ENCODE assay signal across 8 cellular contexts in the genomic region with DNA sequence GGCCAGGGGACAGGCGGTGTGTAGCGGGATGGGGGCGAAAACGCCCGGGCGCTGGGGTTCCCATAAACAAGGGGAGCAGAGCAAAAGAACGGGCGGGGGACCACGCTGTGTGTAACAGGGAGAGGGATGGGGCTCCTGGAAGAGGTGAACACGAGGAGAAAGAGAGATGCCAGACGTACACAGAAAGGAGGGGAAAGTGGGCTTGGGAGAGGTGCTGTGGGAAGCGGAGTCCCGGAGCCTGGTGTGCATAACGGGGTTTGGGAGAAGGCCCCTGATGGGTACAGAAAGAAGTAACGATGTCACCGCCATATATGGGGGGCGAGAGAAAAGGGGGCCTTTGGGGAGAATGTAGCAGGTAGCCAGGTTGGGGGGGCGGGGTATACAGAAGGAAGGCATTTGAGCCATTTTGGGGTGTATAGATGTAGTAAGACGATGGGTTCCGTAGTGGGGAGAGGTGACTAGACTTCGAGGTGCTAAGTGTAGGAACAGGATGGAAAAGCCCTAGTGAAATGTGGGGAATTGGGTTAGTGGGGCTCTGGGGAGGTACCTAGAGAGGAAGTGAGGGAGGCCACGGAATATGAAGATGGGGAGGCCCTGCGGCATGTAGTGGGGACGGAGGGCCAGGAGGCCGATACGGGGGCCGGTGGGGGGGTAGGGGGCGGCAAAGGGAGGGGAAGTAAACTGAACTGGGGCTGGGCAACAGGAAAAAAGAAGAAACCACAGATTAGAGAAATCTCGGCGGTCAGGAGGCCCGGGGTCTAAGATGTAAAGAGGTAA. TPM values are rescaled to one million over a fixed set of nuclear protein-coding genes. Genes with fewer than 3 reads are reported as not detected.
DNase-seq lines count a peak whose midpoint lies in the region; ATAC-seq, FAIRE-seq and TF ChIP-seq lines count a peak whose summit lies in the region.

No MANE protein-coding gene starts in this region.

- POLR2A ChIA-PET in activated CD4-positive, alpha-beta memory T cell treated with anti-CD3 and anti-CD28 coated beads, Interleukin-2, amount 10 ng/mL, durations not matched to agents 7 days and 5 days (lab: Charles Lee) = interaction anchor here (0.6 to 2.0 kb wide), 6 partner anchors 8 to 42 kb away, joined by 3 to 23 read pairs (median 7); a partner anchor contains a TSS

- H3K9me3 ChIP-seq in ES-I3 (ENCODE audit: control insufficient read depth, insufficient read depth, low read length) (no peaks in the 10 kb centered on the region), pancreas (no peaks in the 10 kb centered on the region)

- peak overlapping the region; percentile 63 to 86 (median 71) for H3K4me3 ChIP-seq in pancreas

- no peak for TF ChIP-seq RAD21 in Ishikawa (IDR thresholded peaks at IDR 0.05; ENCODE audit: low read depth)

- TF ChIP-seq CTCF in foreskin keratinocyte (conservative IDR thresholded peaks at IDR 0.05) (no peak), pancreas (IDR thresholded peaks at IDR 0.05) (no peak)

- intact Hi-C loops in pancreas (cut with DNase I) = no loop called here

- H3K9ac ChIP-seq in ES-I3 (ENCODE audit: low read depth, low read length) = peak overlapping the region; percentile 89

- peaks cover 66% of the 10 kb centered on the region for H3K4me1 Mint-ChIP-seq in activated CD4-positive, alpha-beta memory T cell treated with anti-CD3 and anti-CD28 coated beads, Interleukin-2, amount 10 ng/mL, durations not matched to agents 7 days and 5 days

- peak overlapping the region; percentile 85 for H3K27ac Mint-ChIP-seq in activated CD4-positive, alpha-beta memory T cell treated with anti-CD3 and anti-CD28 coated beads, Interleukin-2, amount 10 ng/mL, durations not matched to agents 7 days and 5 days

- peak; percentile 30 for DNase-seq in activated CD4-positive, alpha-beta memory T cell treated with anti-CD3 and anti-CD28 coated beads, Interleukin-2, amount 10 ng/mL, durations not matched to agents 7 days and 5 days
- DNase-seq in foreskin keratinocyte (no peak), pancreas (peak in 2 of 6 donors; percentile 17 to 18), NCI-H446 treated with DMSO at 0.1 percent for 48 hours (lab: John Stamatoyannopoulos, UW) (no peak), CD1c-positive myeloid dendritic cell (ENCODE audit: extremely low spot score) (no peak)

- H3K36me3 Mint-ChIP-seq in activated CD4-positive, alpha-beta memory T cell treated with anti-CD3 and anti-CD28 coated beads, Interleukin-2, amount 10 ng/mL, durations not matched to agents 7 days and 5 days (ENCODE audit: low read depth) = peaks cover 21% of the 10 kb centered on the region

- CTCF ChIA-PET in activated CD4-positive, alpha-beta memory T cell treated with anti-CD3 and anti-CD28 coated beads, Interleukin-2, amount 10 ng/mL, durations not matched to agents 7 days and 5 days (lab: Charles Lee) = interaction anchor here (0.7 to 3.1 kb wide), 5 partner anchors 9 to 16 kb away, joined by 3 to 14 read pairs (median 4); no protein-coding TSS in a partner anchor

- no peak for FAIRE-seq in pancreas (lab: Jason Lieb, UNC)

- 1 to 2% methylated on average over 31 of the region's 31 CpGs for WGBS in pancreas, 2 donors

- H3K27me3 ChIP-seq in foreskin keratinocyte (no peaks in the 10 kb centered on the region), pancreas (no peaks in the 10 kb centered on the region)

- H3K27me3 Mint-ChIP-seq in activated CD4-positive, alpha-beta memory T cell treated with anti-CD3 and anti-CD28 coated beads, Interleukin-2, amount 10 ng/mL, durations not matched to agents 7 days and 5 days = no peaks in the 10 kb centered on the region

- H3K4me1 ChIP-seq in ES-I3 (ENCODE audit: insufficient read depth, low read length) = no peaks in the 10 kb centered on the region; the same call in 1 of the 2 replicates
- H3K4me1 ChIP-seq in foreskin keratinocyte = no peaks in the 10 kb centered on the region
- H3K4me1 ChIP-seq in pancreas = peaks cover 7 to 13% (median 11%) of the 10 kb centered on the region in 3 donors

- H3K27ac ChIP-seq in foreskin keratinocyte (peak overlapping the region; percentile 93), pancreas (peak overlapping the region; percentile 64 to 89 (median 82))

- TF ChIP-seq EP300 in Ishikawa (IDR thresholded peaks at IDR 0.05; ENCODE audit: borderline replicate concordance) = no peak

- peak overlapping the region; percentile 86 for H3K4me3 Mint-ChIP-seq in activated CD4-positive, alpha-beta memory T cell treated with anti-CD3 and anti-CD28 coated beads, Interleukin-2, amount 10 ng/mL, durations not matched to agents 7 days and 5 days

- H3K36me3 ChIP-seq in ES-I3 (ENCODE audit: insufficient read depth, low read length) = peaks cover 9% of the 10 kb centered on the region
- no peaks in the 10 kb centered on the region for H3K36me3 ChIP-seq in pancreas

- ATAC-seq in foreskin keratinocyte (no peak), pancreas (peak in 3 of 4 donors; percentile 1 to 2 (median 2)), GM18909 (IDR thresholded peaks at IDR 0.05; ENCODE audit: poor library complexity, unreplicated experiment) (no peak)

- peaks cover 2% of the 10 kb centered on the region for H3K9me3 Mint-ChIP-seq in activated CD4-positive, alpha-beta memory T cell treated with anti-CD3 and anti-CD28 coated beads, Interleukin-2, amount 10 ng/mL, durations not matched to agents 7 days and 5 days

TF ChIP-seq in Ishikawa, 13 proteins besides CTCF, POLR2A, EP300 and RAD21:
- no peak for TF ChIP-seq EGR1 (IDR thresholded peaks at IDR 0.05)
- TF ChIP-seq, protein P1, sequence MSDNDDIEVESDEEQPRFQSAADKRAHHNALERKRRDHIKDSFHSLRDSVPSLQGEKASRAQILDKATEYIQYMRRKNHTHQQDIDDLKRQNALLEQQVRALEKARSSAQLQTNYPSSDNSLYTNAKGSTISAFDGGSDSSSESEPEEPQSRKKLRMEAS (IDR thresholded peaks at IDR 0.05) = peak; percentile 45
- no peak for TF ChIP-seq CEBPB (IDR thresholded peaks at IDR 0.05)
- no peak for TF ChIP-seq CREB1 (IDR thresholded peaks at IDR 0.05; ENCODE audit: low read depth)
- no peak; the same call in 1 of the 2 replicates for TF ChIP-seq TAF1 (IDR thresholded peaks at IDR 0.05; ENCODE audit: low read depth)

RNA-seq across cellular contexts. Expression of a gene that starts 0.8 kb away (rescaled TPM):
- 10 to 100 TPM; 35.7 to 39.7 TPM for total RNA-seq in activated CD4-positive, alpha-beta memory T cell treated with anti-CD3 and anti-CD28 coated beads, Interleukin-2, amount 10 ng/mL, durations not matched to agents 7 days and 5 days
- total RNA-seq in foreskin keratinocyte (9.8 and 11.2 TPM in 2 replicates), pancreas (10 to 100 TPM; 12.7 to 24.3 (median 17.6) TPM)
- polyA plus RNA-seq in foreskin keratinocyte (20.4 and 23.2 TPM in 2 replicates), pancreas (10 to 100 TPM; 35.0 to 40.5 TPM)

RNA-seq across cellular contexts. Expression of a gene that starts 1.9 kb away (rescaled TPM):
- 10 to 100 TPM; 26.6 to 30.1 TPM for total RNA-seq in activated CD4-positive, alpha-beta memory T cell treated with anti-CD3 and anti-CD28 coated beads, Interleukin-2, amount 10 ng/mL, durations not matched to agents 7 days and 5 days
- total RNA-seq in foreskin keratinocyte = 21.6 and 22.1 TPM in 2 replicates
- polyA plus RNA-seq in foreskin keratinocyte = 28.0 and 30.5 TPM in 2 replicates
- 10 to 100 TPM; 12.9 to 23.2 (median 16.9) TPM for total RNA-seq in pancreas
- polyA plus RNA-seq in pancreas = 10 to 100 TPM; 13.8 to 16.6 TPM

RNA-seq across cellular contexts. Expression of a gene that starts 6.4 kb away (rescaled TPM):
- 1 to 10 TPM; 3.7 to 3.8 TPM for total RNA-seq in activated CD4-positive, alpha-beta memory T cell treated with anti-CD3 and anti-CD28 coated beads, Interleukin-2, amount 10 ng/mL, durations not matched to agents 7 days and 5 days
- total RNA-seq in foreskin keratinocyte = 4.7 and 6.1 TPM in 2 replicates
- 7.9 and 9.3 TPM in 2 replicates for polyA plus RNA-seq in foreskin keratinocyte
- total RNA-seq in pancreas = 1 to 10 TPM; 3.2 to 6.2 (median 5.0) TPM
- polyA plus RNA-seq in pancreas = 10 to 100 TPM; 20.7 to 22.8 TPM

RNA-seq across cellular contexts. Expression of a gene that starts 13.3 kb away (rescaled TPM):
- total RNA-seq in activated CD4-positive, alpha-beta memory T cell treated with anti-CD3 and anti-CD28 coated beads, Interleukin-2, amount 10 ng/mL, durations not matched to agents 7 days and 5 days = 100 to 1,000 TPM; 204 to 213 TPM
- total RNA-seq in foreskin keratinocyte (166 and 198 TPM in 2 replicates), pancreas (10 to 100 TPM; 38.4 to 97.0 (median 58.8) TPM)
- polyA plus RNA-seq in foreskin keratinocyte (158 and 176 TPM in 2 replicates), pancreas (100 to 1,000 TPM in 1 of 2 donors, 10 to 100 TPM in 1; 74.8 to 113 TPM)

RNA-seq across cellular contexts. Expression of a gene that starts 17.2 kb away (rescaled TPM):
- 1 to 10 TPM; 6.4 to 7.4 TPM for total RNA-seq in activated CD4-positive, alpha-beta memory T cell treated with anti-CD3 and anti-CD28 coated beads, Interleukin-2, amount 10 ng/mL, durations not matched to agents 7 days and 5 days
- total RNA-seq in foreskin keratinocyte (3.3 and 3.9 TPM in 2 replicates), pancreas (1 to 10 TPM; 3.7 to 5.8 (median 4.6) TPM)
- polyA plus RNA-seq in foreskin keratinocyte (4.1 and 4.7 TPM in 2 replicates), pancreas (10 to 100 TPM; 10.3 to 12.9 TPM)

Comparison
In these comparisons a context has a peak if more than half of its experiments do, and no peak if none do; other contexts are left out.
1. ATAC-seq: peak in pancreas (3 of 4); none in foreskin keratinocyte (single experiment) and GM18909 (single experiment).